ENCODE assay signal across 8 cellular contexts in genomic region chr14:44963775-44964380, GRCh38. TPM values are rescaled to one million over a fixed set of nuclear protein-coding genes. Genes with fewer than 3 reads are reported as not detected.
DNase-seq lines count a peak whose midpoint lies in the region; ATAC-seq, FAIRE-seq and TF ChIP-seq lines count a peak whose summit lies in the region.

No MANE protein-coding gene starts in this region.

- H3K36me3 ChIP-seq in CD4-positive, CD25-positive, alpha-beta regulatory T cell (ENCODE audit: control insufficient read depth, insufficient read depth, low read length), result no peaks in the 10 kb centered on the region
- no peaks in the 10 kb centered on the region for H3K36me3 ChIP-seq in bronchial epithelial cell (ENCODE audit: control insufficient read depth, insufficient read depth, low read length)

- H3K4me3 Mint-ChIP-seq in CD4-positive, CD25-positive, alpha-beta regulatory T cell, result no peak overlapping the region

- no peak for FAIRE-seq in bronchial epithelial cell (lab: Jason Lieb, UNC)

- no peak for ATAC-seq in CD4-positive, CD25-positive, alpha-beta regulatory T cell (ENCODE audit: low read depth in 2 of 2)
- ATAC-seq in GM18870 (IDR thresholded peaks at IDR 0.05; ENCODE audit: unreplicated experiment), result no peak
- no peak for ATAC-seq in HG02884 (IDR thresholded peaks at IDR 0.05; ENCODE audit: unreplicated experiment)

- H3K4me1 Mint-ChIP-seq in CD4-positive, CD25-positive, alpha-beta regulatory T cell, result peaks cover 30 to 52% (median 47%) of the 10 kb centered on the region in 4 donors

- H3K27ac ChIP-seq in CD4-positive, CD25-positive, alpha-beta regulatory T cell (ENCODE audit: insufficient read depth, low read length, poor library complexity, severe bottlenecking), result no peak overlapping the region
- peak overlapping the region; percentile 13; the same call in 1 of the 2 replicates for H3K27ac ChIP-seq in HL-60 (replicated peaks)

- H3K9me3 Mint-ChIP-seq in CD4-positive, CD25-positive, alpha-beta regulatory T cell, result peaks cover 0 to 20% (median 5%) of the 10 kb centered on the region in 7 donors

- peaks cover 0 to 3% of the 10 kb centered on the region in 2 experiments for H3K9me3 ChIP-seq in CD4-positive, CD25-positive, alpha-beta regulatory T cell (ENCODE audit: control insufficient read depth in 2 of 2, low read length in 2 of 2)

- H3K4me3 ChIP-seq in CD4-positive, CD25-positive, alpha-beta regulatory T cell (ENCODE audit: low read depth, low read length), result peak overlapping the region; percentile 99
- peak overlapping the region; percentile 94 for H3K4me3 ChIP-seq in HL-60 (replicated peaks; ENCODE audit: insufficient read depth, low read length)
- H3K4me3 ChIP-seq in bronchial epithelial cell (ENCODE audit: low read depth, low read length), result peak overlapping the region; percentile 58

- peak in 1 of 3 donors; percentile 20 for DNase-seq in CD4-positive, CD25-positive, alpha-beta regulatory T cell
- peak in 1 of 2 experiments; percentile 20 for DNase-seq in HL-60 (ENCODE audit: low read depth in 1 of 2, low spot score in 1 of 2)
- no peak for DNase-seq in bronchial epithelial cell (ENCODE audit: low read depth)
- peak; percentile 14 to 40 for DNase-seq in lung microvascular endothelial cell (ENCODE audit: low read depth in 2 of 2)
- DNase-seq in MV-4-11 (lab: John Stamatoyannopoulos, UW), result no peak
- no peak for DNase-seq in COR-L47 (lab: John Stamatoyannopoulos, UW)

- H3K27me3 ChIP-seq in CD4-positive, CD25-positive, alpha-beta regulatory T cell (ENCODE audit: control insufficient read depth, insufficient read depth, low read length), result no peaks in the 10 kb centered on the region
- H3K27me3 ChIP-seq in HL-60 (ENCODE audit: insufficient read depth, poor library complexity, severe bottlenecking) (no peaks in the 10 kb centered on the region), bronchial epithelial cell (ENCODE audit: control insufficient read depth, insufficient read depth, low read length) (no peaks in the 10 kb centered on the region)

- peaks cover 60% of the 10 kb centered on the region for H3K4me1 ChIP-seq in CD4-positive, CD25-positive, alpha-beta regulatory T cell (ENCODE audit: control insufficient read depth, insufficient read depth, low read length, poor library complexity, severe bottlenecking)

- peaks cover 4% of the 10 kb centered on the region for H3K27me3 Mint-ChIP-seq in CD4-positive, CD25-positive, alpha-beta regulatory T cell

- no peak overlapping the region for H3K27ac Mint-ChIP-seq in CD4-positive, CD25-positive, alpha-beta regulatory T cell

- peaks cover 21% of the 10 kb centered on the region for H3K36me3 Mint-ChIP-seq in CD4-positive, CD25-positive, alpha-beta regulatory T cell

- TF ChIP-seq CTCF in HL-60 (IDR thresholded peaks at IDR 0.05; ENCODE audit: insufficient read depth, low read length) (no peak), bronchial epithelial cell (IDR thresholded peaks at IDR 0.05; ENCODE audit: insufficient read depth, low read length, severe bottlenecking) (no peak)

RNA-seq across cellular contexts. Expression of gene TOGARAM1, which starts 1.9 kb away (rescaled TPM):
- total RNA-seq in CD4-positive, CD25-positive, alpha-beta regulatory T cell, result 17.2 TPM
- 10 to 100 TPM in 1 of 4 donors, 1 to 10 TPM in 3; 6.4 to 10.4 (median 8.4) TPM for polyA plus RNA-seq in CD4-positive, CD25-positive, alpha-beta regulatory T cell
- total RNA-seq in bronchial epithelial cell (7.4 and 9.0 TPM in 2 replicates), lung microvascular endothelial cell (7.8 and 15.1 TPM in 2 replicates)

RNA-seq across cellular contexts. Expression of gene KLHL28, which starts 2.1 kb away (rescaled TPM):
- 53.9 TPM for total RNA-seq in CD4-positive, CD25-positive, alpha-beta regulatory T cell
- 10 to 100 TPM; 39.9 to 50.8 (median 47.0) TPM for polyA plus RNA-seq in CD4-positive, CD25-positive, alpha-beta regulatory T cell
- total RNA-seq in bronchial epithelial cell (13.4 and 14.0 TPM in 2 replicates), lung microvascular endothelial cell (4.8 and 9.3 TPM in 2 replicates)

Comparison
In these comparisons a context has a peak if more than half of its experiments do, and no peak if none do; other contexts are left out.
1. DNase-seq: peak in lung microvascular endothelial cell (2 of 2); none in bronchial epithelial cell (single experiment), MV-4-11 (single experiment) and COR-L47 (single experiment).
2. Peak in every context shown above with its lines, with median percentiles within 50 percentile points of each other: H3K4me3 ChIP-seq.